Comparison of ENCODE assay signal across 15 cellular contexts in genomic region chr6:3500262-3501001, GRCh38. TPM values are rescaled to one million over a fixed set of nuclear protein-coding genes. Genes with fewer than 3 reads are reported as not detected.
DNase-seq lines count a peak whose midpoint lies in the region; ATAC-seq and TF ChIP-seq lines count a peak whose summit lies in the region.
"Had no signal": no experiment of that assay in that cellular context is flagged by ENCODE, and none has a peak within 500 bp of the region (broad histone marks: within the 10 kb centered on the region; RNA-seq: fewer than 3 reads in every experiment).

No MANE protein-coding gene starts in this region.

- H3F3A ChIP-seq in neural progenitor cell (ENCODE audit: low read depth), result peaks cover 11% of the 10 kb centered on the region

- H3K4me2 ChIP-seq in neural progenitor cell, result no peak overlapping the region

- H3K4me3 ChIP-seq in neural progenitor cell, result no peak overlapping the region
- H3K4me3 ChIP-seq: lower lobe of right lung, SJSA1 had no signal

- H3K4me1 Mint-ChIP-seq in neural progenitor cell, result peaks cover 27% of the 10 kb centered on the region

- no peak for ATAC-seq in HG02610 (IDR thresholded peaks at IDR 0.05; ENCODE audit: unreplicated experiment)
- ATAC-seq: lower lobe of right lung had no signal

- no peak overlapping the region for H3K4me3 Mint-ChIP-seq in neural progenitor cell

- DNase-seq in AG09319 (ENCODE audit: extremely low read depth, low read depth), result peak; percentile 42
- DNase-seq in HPDE6-E6E7 (ENCODE audit: extremely low spot score), result peak; percentile 69
- peak; percentile 60 for DNase-seq in astrocyte of the hippocampus (ENCODE audit: low read depth, low spot score)
- DNase-seq in left kidney (ENCODE audit: low read depth, low spot score), result peak; percentile 67
- DNase-seq in COLO668 (lab: John Stamatoyannopoulos, UW; ENCODE audit: unreplicated experiment), result no peak
- no peak for DNase-seq in neural progenitor cell (ENCODE audit: low spot score)
- DNase-seq in stimulated activated CD4-positive, alpha-beta T cell treated with anti-CD3 and anti-CD28 coated beads, Interleukin-2, amount 100 ng/mL, for 24 hours, result no peak
- DNase-seq: activated CD4-positive, CD25-positive, alpha-beta regulatory T cell treated with anti-CD3 and anti-CD28 coated beads, Interleukin-2, amount 50 U/mL, for 72 hours; activated effector memory CD4-positive, alpha-beta T cell treated with Interleukin-2 at 50 U/mL for 16 hours; C1 segment of cervical spinal cord; lower lobe of right lung; NCI-H226; substantia nigra had no signal

- no peaks in the 10 kb centered on the region for H3K27me3 ChIP-seq in neural progenitor cell
- H3K27me3 ChIP-seq: SJSA1 had no signal

- H3K9me3 ChIP-seq in neural progenitor cell (ENCODE audit: low read depth), result no peaks in the 10 kb centered on the region
- H3K9me3 ChIP-seq: lower lobe of right lung, SJSA1 had no signal

- H3K27ac Mint-ChIP-seq in neural progenitor cell, result no peak overlapping the region

- no peaks in the 10 kb centered on the region for H3K79me2 ChIP-seq in neural progenitor cell (ENCODE audit: low read depth)

- peaks cover 14% of the 10 kb centered on the region for H3K4me1 ChIP-seq in neural progenitor cell
- H3K4me1 ChIP-seq: lower lobe of right lung had no signal

- peaks cover 7% of the 10 kb centered on the region for H3K9me3 Mint-ChIP-seq in neural progenitor cell

- no peak overlapping the region for H2AFZ ChIP-seq in neural progenitor cell (replicated peaks)

- peaks cover 7% of the 10 kb centered on the region for H3K27me3 Mint-ChIP-seq in neural progenitor cell (ENCODE audit: insufficient read depth, low read depth)

- no peaks in the 10 kb centered on the region for H4K20me1 ChIP-seq in neural progenitor cell (ENCODE audit: low read depth)

- no peaks in the 10 kb centered on the region for H3K36me3 Mint-ChIP-seq in neural progenitor cell

- no peak overlapping the region for H3K9ac ChIP-seq in neural progenitor cell

- H3K36me3 ChIP-seq in neural progenitor cell, result no peaks in the 10 kb centered on the region
- H3K36me3 ChIP-seq: lower lobe of right lung, SJSA1 had no signal

- H3K27ac ChIP-seq in neural progenitor cell, result no peak overlapping the region
- H3K27ac ChIP-seq: lower lobe of right lung had no signal

- no peak for TF ChIP-seq CTCF in AG09319 (IDR thresholded peaks at IDR 0.05; ENCODE audit: low read depth, low read length)
- TF ChIP-seq CTCF in neural progenitor cell (IDR thresholded peaks at IDR 0.05), result no peak

RNA-seq across cellular contexts. Expression of gene SLC22A23, which starts 43.6 kb away (rescaled TPM):
- 0.99 and 3.3 TPM in 2 replicates for total RNA-seq in neural progenitor cell (ENCODE audit: low replicate concordance)

Comparison
In these comparisons a context has a peak if more than half of its experiments do, and no peak if none do; other contexts are left out.
1. DNase-seq: peak in AG09319 (single experiment), HPDE6-E6E7 (single experiment), astrocyte of the hippocampus (single experiment) and left kidney (single experiment); none in COLO668 (single experiment), neural progenitor cell (single experiment) and stimulated activated CD4-positive, alpha-beta T cell treated with anti-CD3 and anti-CD28 coated beads, Interleukin-2, amount 100 ng/mL, for 24 hours (0 of 2).